ENCODE assay signal across 8 cellular contexts in the genomic region with DNA sequence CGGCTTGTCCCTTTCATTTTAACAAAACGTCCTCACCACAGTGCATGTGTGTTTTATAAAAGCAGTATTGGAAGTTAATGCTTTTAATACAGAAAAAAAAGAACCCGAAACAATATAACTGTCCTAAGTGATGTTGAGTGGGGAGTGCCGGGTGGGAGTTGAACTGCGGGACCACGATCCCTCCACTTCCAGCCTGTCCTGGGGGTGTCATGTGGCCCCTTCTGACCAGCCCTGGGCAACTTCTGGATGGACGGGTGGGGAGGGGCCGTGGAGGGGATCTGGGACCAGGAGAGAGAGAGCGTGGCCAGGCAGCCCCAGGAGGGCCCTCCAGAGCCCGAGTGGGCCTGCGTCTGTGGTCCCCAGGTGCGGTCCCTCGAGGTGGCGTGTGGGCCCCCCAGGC. TPM values are rescaled to one million over a fixed set of nuclear protein-coding genes. Genes with fewer than 3 reads are reported as not detected.
DNase-seq lines count a peak whose midpoint lies in the region; ATAC-seq and TF ChIP-seq lines count a peak whose summit lies in the region.
"Not testable (repeated sequence)": the region's sequence is repeated elsewhere in the genome, so short reads cannot be mapped to it uniquely, and the experiment has no call there.
"Had no signal": no experiment of that assay in that cellular context is flagged by ENCODE, and none has a peak within 500 bp of the region (broad histone marks: within the 10 kb centered on the region; RNA-seq: fewer than 3 reads in every experiment).

No MANE protein-coding gene starts in this region.

- DNase-seq in Karpas-422 (peak; percentile 67), islet precursor cell (peak; percentile 8)
- not testable (repeated sequence) for DNase-seq in activated B cell treated with CpG ODN at 0.5 μM for 24 hours; stimulated activated naive B cell treated with anti-CD40 and anti-IgM and Interleukin-4, amounts not matched to agents 10 μg/mL and 1 μg/mL and 100 μg/mL, for 72 hours
- DNase-seq in natural killer cell treated with Interleukin-12 subunit alpha and Interleukin-12 subunit beta and Interleukin-15 and Interleukin-18, amount 100 ng/mL, for 72 hours (ENCODE audit: low spot score): peak; percentile 18

- peaks cover 56% of the 10 kb centered on the region for H3K4me1 ChIP-seq in DOHH2 (ENCODE audit: control insufficient read depth, low read length)
- H3K4me1 ChIP-seq in Karpas-422 (ENCODE audit: low read length): peaks cover 52% of the 10 kb centered on the region
- H3K4me1 ChIP-seq in OCI-LY3 (ENCODE audit: low read length): peaks cover 52% of the 10 kb centered on the region

- peak overlapping the region; percentile 63 for H3K4me3 Mint-ChIP-seq in activated B cell treated with CpG ODN at 0.5 μM for 24 hours
- H3K4me3 Mint-ChIP-seq in natural killer cell treated with Interleukin-12 subunit alpha and Interleukin-12 subunit beta and Interleukin-15 and Interleukin-18, amount 100 ng/mL, for 72 hours: not testable (repeated sequence)
- H3K4me3 Mint-ChIP-seq in stimulated activated naive B cell treated with anti-CD40 and anti-IgM and Interleukin-4, amounts not matched to agents 10 μg/mL and 1 μg/mL and 100 μg/mL, for 72 hours: peak overlapping the region; percentile 64 to 71

- POLR2A ChIA-PET in activated B cell treated with CpG ODN at 0.5 μM for 24 hours (lab: Charles Lee): interaction anchor here (0.6 kb wide), 1 partner anchor 580 kb away, joined by 3 read pairs; no protein-coding TSS in a partner anchor

- not testable (repeated sequence) for H4K20me1 ChIP-seq in DOHH2 (ENCODE audit: control insufficient read depth, insufficient read depth, low read depth, low read length); Karpas-422 (ENCODE audit: insufficient read depth, low read depth, low read length); OCI-LY3 (ENCODE audit: insufficient read depth, low read length)

- H3K4me2 ChIP-seq in DOHH2 (ENCODE audit: low read length): peak overlapping the region; percentile 65
- peak overlapping the region; percentile 59 for H3K4me2 ChIP-seq in Karpas-422 (ENCODE audit: low read depth, low read length, poor library complexity, severe bottlenecking)
- H3K4me2 ChIP-seq in OCI-LY3 (ENCODE audit: low read length): peak overlapping the region; percentile 69

- not testable (repeated sequence) for H3K9me3 ChIP-seq in DOHH2 (ENCODE audit: control insufficient read depth, insufficient read depth, low read length); Karpas-422 (ENCODE audit: low read length); OCI-LY3 (ENCODE audit: insufficient read depth, low read length)

- H3K9ac ChIP-seq in Karpas-422 (ENCODE audit: low read length): peak overlapping the region; percentile 79
- peak overlapping the region; percentile 95 for H3K9ac ChIP-seq in OCI-LY3 (ENCODE audit: low read length)

- H3K36me3 Mint-ChIP-seq in activated B cell treated with CpG ODN at 0.5 μM for 24 hours (ENCODE audit: low read depth); natural killer cell treated with Interleukin-12 subunit alpha and Interleukin-12 subunit beta and Interleukin-15 and Interleukin-18, amount 100 ng/mL, for 72 hours: not testable (repeated sequence)
- peaks cover 13 to 20% of the 10 kb centered on the region in 2 donors for H3K36me3 Mint-ChIP-seq in stimulated activated naive B cell treated with anti-CD40 and anti-IgM and Interleukin-4, amounts not matched to agents 10 μg/mL and 1 μg/mL and 100 μg/mL, for 72 hours

- CTCF ChIA-PET in activated B cell treated with CpG ODN at 0.5 μM for 24 hours (lab: Charles Lee): not testable (repeated sequence)

- H3K27ac ChIP-seq in DOHH2 (ENCODE audit: low read depth, low read length) (peak overlapping the region; percentile 95), Karpas-422 (ENCODE audit: low read length) (peak overlapping the region; percentile 97), OCI-LY3 (ENCODE audit: low read length) (peak overlapping the region; percentile 97)

- H3K9me2 ChIP-seq in DOHH2 (replicated peaks; ENCODE audit: control insufficient read depth, low read length); Karpas-422 (replicated peaks; ENCODE audit: insufficient read depth, low read length): not testable (repeated sequence)

- peak overlapping the region; percentile 97 for H3K27ac Mint-ChIP-seq in activated B cell treated with CpG ODN at 0.5 μM for 24 hours
- not testable (repeated sequence) for H3K27ac Mint-ChIP-seq in natural killer cell treated with Interleukin-12 subunit alpha and Interleukin-12 subunit beta and Interleukin-15 and Interleukin-18, amount 100 ng/mL, for 72 hours
- peak overlapping the region; percentile 93 for H3K27ac Mint-ChIP-seq in stimulated activated naive B cell treated with anti-CD40 and anti-IgM and Interleukin-4, amounts not matched to agents 10 μg/mL and 1 μg/mL and 100 μg/mL, for 72 hours

- TF ChIP-seq CTCF in DOHH2 (IDR thresholded peaks at IDR 0.05; ENCODE audit: low read depth, low read length, poor library complexity, severe bottlenecking); OCI-LY3 (IDR thresholded peaks at IDR 0.05; ENCODE audit: low read depth, low read length); activated B cell treated with CpG ODN at 0.5 μM for 24 hours (IDR thresholded peaks at IDR 0.05): not testable (repeated sequence)

- H3K4me1 Mint-ChIP-seq in activated B cell treated with CpG ODN at 0.5 μM for 24 hours: peaks cover 31% of the 10 kb centered on the region
- peaks cover 15 to 16% of the 10 kb centered on the region in 2 donors for H3K4me1 Mint-ChIP-seq in natural killer cell treated with Interleukin-12 subunit alpha and Interleukin-12 subunit beta and Interleukin-15 and Interleukin-18, amount 100 ng/mL, for 72 hours (ENCODE audit: low read depth in 2 of 2)
- H3K4me1 Mint-ChIP-seq in stimulated activated naive B cell treated with anti-CD40 and anti-IgM and Interleukin-4, amounts not matched to agents 10 μg/mL and 1 μg/mL and 100 μg/mL, for 72 hours: peaks cover 24 to 30% of the 10 kb centered on the region in 2 donors

- intact Hi-C loops in activated B cell treated with CpG ODN at 0.5 μM for 24 hours (cut with micrococcal nuclease): not testable (repeated sequence)

- H3K79me2 ChIP-seq in DOHH2 (ENCODE audit: control insufficient read depth, low read length) (peaks cover 25% of the 10 kb centered on the region), OCI-LY3 (ENCODE audit: low read length) (peaks cover 30% of the 10 kb centered on the region)
- H3K79me2 ChIP-seq in Karpas-422 (ENCODE audit: low read length): not testable (repeated sequence)

- peak overlapping the region; percentile 42 for H3K4me3 ChIP-seq in DOHH2 (ENCODE audit: low read length)
- H3K4me3 ChIP-seq in Karpas-422 (ENCODE audit: low read length): not testable (repeated sequence)
- peak overlapping the region; percentile 43 for H3K4me3 ChIP-seq in OCI-LY3 (ENCODE audit: low read length)

- H3K9me3 Mint-ChIP-seq in activated B cell treated with CpG ODN at 0.5 μM for 24 hours; natural killer cell treated with Interleukin-12 subunit alpha and Interleukin-12 subunit beta and Interleukin-15 and Interleukin-18, amount 100 ng/mL, for 72 hours: not testable (repeated sequence)
- H3K9me3 Mint-ChIP-seq in stimulated activated naive B cell treated with anti-CD40 and anti-IgM and Interleukin-4, amounts not matched to agents 10 μg/mL and 1 μg/mL and 100 μg/mL, for 72 hours: peaks cover 14 to 18% of the 10 kb centered on the region in 2 donors

- H3K27me3 ChIP-seq in DOHH2 (ENCODE audit: control insufficient read depth, low read length); Karpas-422 (ENCODE audit: low read length); OCI-LY3 (ENCODE audit: low read depth, low read length): not testable (repeated sequence)

- ATAC-seq in activated B cell treated with CpG ODN at 0.5 μM for 24 hours (ENCODE audit: low read depth); natural killer cell treated with Interleukin-12 subunit alpha and Interleukin-12 subunit beta and Interleukin-15 and Interleukin-18, amount 100 ng/mL, for 72 hours; stimulated activated naive B cell treated with anti-CD40 and anti-IgM and Interleukin-4, amounts not matched to agents 10 μg/mL and 1 μg/mL and 100 μg/mL, for 72 hours (replicated peaks): not testable (repeated sequence)

- H3F3A ChIP-seq in DOHH2 (ENCODE audit: control insufficient read depth, insufficient read depth): not testable (repeated sequence)

- not testable (repeated sequence) for H3K27me3 Mint-ChIP-seq in activated B cell treated with CpG ODN at 0.5 μM for 24 hours; natural killer cell treated with Interleukin-12 subunit alpha and Interleukin-12 subunit beta and Interleukin-15 and Interleukin-18, amount 100 ng/mL, for 72 hours; stimulated activated naive B cell treated with anti-CD40 and anti-IgM and Interleukin-4, amounts not matched to agents 10 μg/mL and 1 μg/mL and 100 μg/mL, for 72 hours

- H3K36me3 ChIP-seq in DOHH2 (ENCODE audit: control insufficient read depth, low read length); Karpas-422 (ENCODE audit: insufficient read depth, low read length); OCI-LY3 (replicated peaks; ENCODE audit: low read depth, low read length): not testable (repeated sequence)

- H2AFZ ChIP-seq in Karpas-422 (ENCODE audit: low read length); OCI-LY3 (ENCODE audit: low read depth, low read length): not testable (repeated sequence)

RNA-seq across cellular contexts. Expression of a gene that starts 35.0 kb away (rescaled TPM):
- 0.18 TPM in 1 of 2 replicates, not detected in the other for total RNA-seq in Karpas-422 (2014; rRNA removed; shearing (Covaris generic); ENCODE audit: low replicate concordance)
- total RNA-seq in activated B cell treated with CpG ODN at 0.5 μM for 24 hours: 0.95 and 1.6 TPM in 2 replicates
- 1 to 10 TPM; 1.8 to 4.2 TPM for total RNA-seq in natural killer cell treated with Interleukin-12 subunit alpha and Interleukin-12 subunit beta and Interleukin-15 and Interleukin-18, amount 100 ng/mL, for 72 hours
- total RNA-seq: Caco-2 had no signal
